10 cellular contexts compared by ENCODE assay signal in the genomic region with DNA sequence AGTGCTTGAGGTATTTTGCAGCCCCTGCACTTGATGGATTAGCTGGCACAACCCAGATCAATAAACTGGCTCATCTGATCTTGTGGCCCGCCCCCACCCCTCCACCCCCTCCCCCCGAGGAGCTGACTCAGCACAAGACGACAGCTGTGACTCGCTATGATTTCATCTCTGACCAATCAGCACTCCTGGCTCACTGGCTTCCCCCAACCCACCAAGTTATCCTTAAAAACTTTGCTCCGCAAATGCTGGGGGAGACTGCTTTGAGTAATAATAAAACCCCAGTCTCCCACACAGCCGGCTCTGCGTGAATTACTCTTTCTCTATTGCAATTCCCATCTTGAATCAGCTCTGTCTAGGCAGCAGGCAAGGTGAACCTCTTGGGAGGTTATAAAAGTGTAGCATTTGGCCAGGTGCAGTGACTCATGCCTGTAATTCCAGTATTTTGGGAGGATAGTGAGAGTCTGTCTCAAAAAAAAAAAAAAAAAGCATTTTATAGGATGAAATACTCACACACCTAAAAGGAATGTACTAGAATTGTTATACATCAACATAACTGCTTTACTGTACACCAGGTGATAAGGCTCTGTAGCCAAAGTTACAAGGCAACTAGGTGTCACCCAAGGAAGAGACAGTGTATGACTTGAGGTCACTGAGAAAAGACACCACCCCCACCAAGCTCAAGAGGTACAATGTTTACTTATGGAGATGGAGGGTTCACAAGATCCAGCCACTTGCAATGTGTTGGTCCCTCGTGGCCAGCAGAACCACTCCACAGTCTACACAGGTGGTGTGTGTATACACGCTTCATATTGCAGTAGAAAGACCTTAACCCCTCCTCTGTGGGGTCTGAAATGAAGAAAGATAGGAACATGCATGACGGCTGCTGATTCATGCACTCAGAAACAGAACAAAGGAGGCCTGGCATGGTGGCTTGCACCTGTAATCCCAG. TPM values are rescaled to one million over a fixed set of nuclear protein-coding genes. Genes with fewer than 3 reads are reported as not detected.
DNase-seq lines count a peak whose midpoint lies in the region; ATAC-seq and TF ChIP-seq lines count a peak whose summit lies in the region.
"Had no signal": no experiment of that assay in that cellular context is flagged by ENCODE, and none has a peak within 500 bp of the region (broad histone marks: within the 10 kb centered on the region; RNA-seq: fewer than 3 reads in every experiment).

No MANE protein-coding gene starts in this region.

- no peak overlapping the region for H2AFZ ChIP-seq in smooth muscle cell (ENCODE audit: low read depth)

- peak overlapping the region; percentile 80 for H3K4me2 ChIP-seq in smooth muscle cell

- H3F3A ChIP-seq in smooth muscle cell (ENCODE audit: low read depth) = peaks cover 11% of the 10 kb centered on the region

- no peaks in the 10 kb centered on the region for H3K9me3 ChIP-seq in smooth muscle cell (replicated peaks; ENCODE audit: low read depth)

- 30% methylated on average over 9 of the region's 10 CpGs for WGBS in smooth muscle cell (ENCODE audit: low lambda C conversion rate)

- H3K4me3 ChIP-seq in smooth muscle cell = peak overlapping the region; percentile 28

- peaks cover under 1% of the 10 kb centered on the region for H3K36me3 ChIP-seq in smooth muscle cell (ENCODE audit: low read depth)

- H3K9ac ChIP-seq in smooth muscle cell (ENCODE audit: low read depth) = peak overlapping the region; percentile 61

- TF ChIP-seq CTCF in smooth muscle cell (IDR thresholded peaks at IDR 0.05; ENCODE audit: borderline replicate concordance, insufficient read depth, poor library complexity, severe bottlenecking) = no peak

- H4K20me1 ChIP-seq in smooth muscle cell (ENCODE audit: low read depth) = peaks cover 72% of the 10 kb centered on the region

- H3K4me1 ChIP-seq in smooth muscle cell (ENCODE audit: low read depth) = peaks cover 7% of the 10 kb centered on the region

- peak; percentile 33; the same call in 1 of the 3 replicates for ATAC-seq in SK-N-SH treated with all-trans-retinoic acid at 6 μM for 48 hours
- no peak for ATAC-seq in HG02623 (IDR thresholded peaks at IDR 0.05; ENCODE audit: unreplicated experiment)

- intact Hi-C loops in posterior cingulate gyrus (cut with DNase I) = no loop called here

- H3K27ac ChIP-seq in smooth muscle cell (ENCODE audit: low read depth) = peak overlapping the region; percentile 89

- no peaks in the 10 kb centered on the region for H3K27me3 ChIP-seq in smooth muscle cell (ENCODE audit: low read depth)

- H3K79me2 ChIP-seq in smooth muscle cell (ENCODE audit: low read depth) = peaks cover 80% of the 10 kb centered on the region

- peak; percentile 32 for DNase-seq in HK-2 (ENCODE audit: unreplicated experiment)
- peak; percentile 51 for DNase-seq in fibroblast of peridontal ligament (ENCODE audit: extremely low read depth)
- DNase-seq in smooth muscle cell (lab: John Stamatoyannopoulos, UW; ENCODE audit: unreplicated experiment) = no peak
- no peak for DNase-seq in activated effector memory CD4-positive, alpha-beta T cell treated with Interleukin-2 at 50 U/mL for 16 hours
- DNase-seq in posterior cingulate gyrus = no peak
- no peak for DNase-seq in ecto neural progenitor cell (ENCODE audit: low spot score)
- DNase-seq: activated B cell treated with CpG ODN at 0.5 μM for 24 hours, NCI-H510A treated with DMSO at 0.1 percent for 48 hours had no signal

TF ChIP-seq in SK-N-SH treated with all-trans-retinoic acid at 6 μM for 48 hours, 23 proteins besides CTCF, POLR2A, EP300 and RAD21:
- TF ChIP-seq CSDC2 (CRISPR knock-in tag; IDR thresholded peaks at IDR 0.05) (no peak), ZFP3 (CRISPR knock-in tag; IDR thresholded peaks at IDR 0.05) (no peak)

RNA-seq across cellular contexts. Expression of a gene that starts 8.6 kb away (rescaled TPM):
- 8.5 and 10.7 TPM in 2 replicates for total RNA-seq in smooth muscle cell
- polyA plus RNA-seq in smooth muscle cell = 4.7 and 6.1 TPM in 2 replicates

Comparison
In these comparisons a context has a peak if more than half of its experiments do, and no peak if none do; other contexts are left out.
1. DNase-seq: peak in HK-2 (single experiment) and fibroblast of peridontal ligament (single experiment); none in smooth muscle cell (single experiment), activated effector memory CD4-positive, alpha-beta T cell treated with Interleukin-2 at 50 U/mL for 16 hours (single experiment), posterior cingulate gyrus (0 of 10) and ecto neural progenitor cell (single experiment).